1 cellular context compared by ENCODE assay signal in genomic region chr16:57704011-57704904, GRCh38.
TF ChIP-seq lines count a peak whose summit lies in the region.

No MANE protein-coding gene starts in this region.

TF ChIP-seq in HepG2, 621 proteins besides CTCF, POLR2A, EP300 and RAD21 (continued from another document and continues in another):
- TF ChIP-seq AFF4 (CRISPR knock-in tag; IDR thresholded peaks at IDR 0.05) (no peak), NFIB (CRISPR knock-in tag; IDR thresholded peaks at IDR 0.05; ENCODE audit: borderline replicate concordance) (no peak), ZNF883 (CRISPR knock-in tag; IDR thresholded peaks at IDR 0.05; ENCODE audit: not compliant biosample characterization) (no peak), ZNF530 (CRISPR knock-in tag; IDR thresholded peaks at IDR 0.05; ENCODE audit: low read depth) (no peak), PHF8 (CRISPR knock-in tag; IDR thresholded peaks at IDR 0.05) (peak; percentile 11; the same call in 1 of the 2 replicates), ZNF280B (CRISPR knock-in tag; IDR thresholded peaks at IDR 0.05; ENCODE audit: borderline replicate concordance) (peak; percentile 14; the same call in 1 of the 2 replicates), SAFB2 (CRISPR knock-in tag; IDR thresholded peaks at IDR 0.05; ENCODE audit: borderline replicate concordance, low read depth) (no peak), ATF1 (CRISPR knock-in tag; IDR thresholded peaks at IDR 0.05) (no peak), MIER2 (CRISPR knock-in tag; IDR thresholded peaks at IDR 0.05) (no peak), DNMT3B (CRISPR knock-in tag; conservative IDR thresholded peaks at IDR 0.05) (no peak), DNMT1 (CRISPR knock-in tag; IDR thresholded peaks at IDR 0.05) (no peak), ZNF777 (CRISPR knock-in tag; IDR thresholded peaks at IDR 0.05) (no peak), ZFYVE20 (CRISPR knock-in tag; IDR thresholded peaks at IDR 0.05; ENCODE audit: borderline replicate concordance, low read depth) (no peak), ZSCAN30 (CRISPR knock-in tag; IDR thresholded peaks at IDR 0.05) (peak; percentile 67; the same call in 1 of the 2 replicates), FOXJ3 (CRISPR knock-in tag; IDR thresholded peaks at IDR 0.05; ENCODE audit: borderline replicate concordance) (peak; percentile 45; the same call in 1 of the 2 replicates), CBX2 (IDR thresholded peaks at IDR 0.05; ENCODE audit: low read depth, low read length) (no peak), CBX2 (CRISPR knock-in tag; IDR thresholded peaks at IDR 0.05; ENCODE audit: low read depth) (no peak), TSC22D2 (CRISPR knock-in tag; IDR thresholded peaks at IDR 0.05; ENCODE audit: borderline replicate concordance) (no peak), MXD4 (CRISPR knock-in tag; IDR thresholded peaks at IDR 0.05) (no peak), ZSCAN31 (CRISPR knock-in tag; IDR thresholded peaks at IDR 0.05; ENCODE audit: low read depth) (no peak), NR2F2 (IDR thresholded peaks at IDR 0.05; ENCODE audit: borderline replicate concordance, low read depth) (0 out of 2 replicates have a peak, but pooled peaks have one; percentile 14), GRHL1 (CRISPR knock-in tag; conservative IDR thresholded peaks at IDR 0.05) (no peak), MAF1 (CRISPR knock-in tag; IDR thresholded peaks at IDR 0.05; ENCODE audit: borderline replicate concordance) (no peak), ZNF800 (CRISPR knock-in tag; IDR thresholded peaks at IDR 0.05) (no peak), PBX2 (CRISPR knock-in tag; IDR thresholded peaks at IDR 0.05) (no peak), GABPA (IDR thresholded peaks at IDR 0.05; ENCODE audit: low read depth, low read length) (no peak), GABPA (CRISPR knock-in tag; IDR thresholded peaks at IDR 0.05; ENCODE audit: low read depth) (0 out of 2 replicates have a peak, but pooled peaks have one; percentile 29), AGO2 (optimal IDR thresholded peaks at IDR 0.05; ENCODE audit: low read depth, low read length) (no peak), STAG1 (CRISPR knock-in tag; IDR thresholded peaks at IDR 0.05) (no peak; the same call in 1 of the 2 replicates), ZFP36L2 (CRISPR knock-in tag; IDR thresholded peaks at IDR 0.05) (no peak), NCOA2 (CRISPR knock-in tag; IDR thresholded peaks at IDR 0.05) (peak; percentile 55), THRA (CRISPR knock-in tag; IDR thresholded peaks at IDR 0.05; ENCODE audit: borderline replicate concordance) (no peak), HDAC1 (CRISPR knock-in tag; IDR thresholded peaks at IDR 0.05) (peak; percentile 63), IKZF5 (CRISPR knock-in tag; IDR thresholded peaks at IDR 0.05) (peak; percentile 37; the same call in 1 of the 2 replicates), BRF2 (CRISPR knock-in tag; IDR thresholded peaks at IDR 0.05) (no peak), HDAC2 (CRISPR knock-in tag; IDR thresholded peaks at IDR 0.05) (peak; percentile 63), AKAP8 (CRISPR knock-in tag; IDR thresholded peaks at IDR 0.05) (no peak), ZNF503 (CRISPR knock-in tag; IDR thresholded peaks at IDR 0.05) (peak; percentile 47), FOXK2 (IDR thresholded peaks at IDR 0.05) (peak; percentile 35; the same call in 1 of the 2 replicates), RARG (CRISPR knock-in tag; IDR thresholded peaks at IDR 0.05; ENCODE audit: low read depth) (no peak), ZBTB10 (CRISPR knock-in tag; IDR thresholded peaks at IDR 0.05; ENCODE audit: borderline replicate concordance) (no peak), NFE2L2 (IDR thresholded peaks at IDR 0.05; ENCODE audit: low read length) (no peak)
